Comparison of ENCODE assay signal across 9 cellular contexts in genomic region chr14:37172936-37173613, GRCh38. TPM values are rescaled to one million over a fixed set of nuclear protein-coding genes. Genes with fewer than 3 reads are reported as not detected.
A peak's percentile ranks its signal among the peaks of the same experiment; 100 is the strongest.
DNase-seq lines count a peak whose midpoint lies in the region; ATAC-seq and TF ChIP-seq lines count a peak whose summit lies in the region.
"Had no signal": no experiment of that assay in that cellular context is flagged by ENCODE, and none has a peak within 500 bp of the region (broad histone marks: within the 10 kb centered on the region; RNA-seq: fewer than 3 reads in every experiment).

No MANE protein-coding gene starts in this region.

- no peak for ATAC-seq in activated CD4-positive, CD25-positive, alpha-beta regulatory T cell treated with anti-CD3 and anti-CD28 coated beads, Interleukin-2, amount 50 U/mL, for 24 hours
- ATAC-seq in GM18520 (IDR thresholded peaks at IDR 0.05; ENCODE audit: unreplicated experiment): no peak
- ATAC-seq: T-cell had no signal

- TF ChIP-seq CTCF in C4-2B (conservative IDR thresholded peaks at IDR 0.05): no peak
- TF ChIP-seq CTCF in fibroblast of mammary gland (conservative IDR thresholded peaks at IDR 0.05; ENCODE audit: control insufficient read depth, insufficient read depth, low read depth, low read length): no peak
- no peak for TF ChIP-seq CTCF in ovary (IDR thresholded peaks at IDR 0.05)

- H3K4me3 ChIP-seq in SJCRH30: peak overlapping the region; percentile 64
- peak overlapping the region; percentile 83 for H3K4me3 ChIP-seq in fibroblast of mammary gland (ENCODE audit: control insufficient read depth, low read depth, low read length)
- H3K4me3 ChIP-seq in ovary: peak overlapping the region; percentile 86

- TF ChIP-seq EP300 in ovary (IDR thresholded peaks at IDR 0.05): no peak

- H3K27me3 ChIP-seq in SJCRH30: no peaks in the 10 kb centered on the region
- no peaks in the 10 kb centered on the region for H3K27me3 ChIP-seq in ovary

- H3K4me1 ChIP-seq in SJCRH30 (no peaks in the 10 kb centered on the region), ovary (ENCODE audit: insufficient read depth) (no peaks in the 10 kb centered on the region)

- WGBS in ovary, 3 donors: 67 to 77% (median 74%) methylated on average over 5 of the region's 5 CpGs

- H3K27ac ChIP-seq in C4-2B (peak overlapping the region; percentile 92), SJCRH30 (no peak overlapping the region), ovary (peak overlapping the region in 1 of 2 donors; percentile 93)

- H3K9me3 ChIP-seq in SJCRH30 (replicated peaks): no peaks in the 10 kb centered on the region
- H3K9me3 ChIP-seq in ovary: no peaks in the 10 kb centered on the region

- intact Hi-C loops in ovary (cut with DNase I): no loop called here

- no peak for DNase-seq in SJCRH30
- DNase-seq in fibroblast of mammary gland (ENCODE audit: low read depth): no peak
- DNase-seq in ovary: no peak
- DNase-seq in nucleus accumbens (lab: John Stamatoyannopoulos, UW): no peak
- DNase-seq in NCI-H1930 (lab: John Stamatoyannopoulos, UW): no peak
- DNase-seq: T-cell had no signal

- no peak for TF ChIP-seq POLR2A in ovary (IDR thresholded peaks at IDR 0.05)

- H3K36me3 ChIP-seq in SJCRH30: no peaks in the 10 kb centered on the region
- no peaks in the 10 kb centered on the region for H3K36me3 ChIP-seq in ovary

RNA-seq across cellular contexts. Expression of gene SLC25A21, which starts 0.7 kb away (rescaled TPM):
- 0.45 and 1.0 TPM in 2 replicates for total RNA-seq in SJCRH30 (2014; rRNA removed; shearing (Covaris generic))
- 1 to 10 TPM in 5 of 7 donors, under 1 TPM in 1, not detected in 1; 0.57 to 1.6 (median 1.2) TPM for total RNA-seq in ovary
- polyA plus RNA-seq in ovary: under 1 TPM; 0.75 to 0.90 TPM
- total RNA-seq: T-cell had no signal

RNA-seq across cellular contexts. Expression of gene MIPOL1, which starts 24.7 kb away (rescaled TPM):
- total RNA-seq in SJCRH30 (2014; rRNA removed; shearing (Covaris generic)): 10.6 and 11.1 TPM in 2 replicates
- total RNA-seq in ovary: 10 to 100 TPM; 16.9 to 29.5 (median 24.6) TPM
- polyA plus RNA-seq in ovary: 1 to 10 TPM; 5.0 to 7.7 TPM
